Comparison of ENCODE assay signal across 17 cellular contexts in genomic region chr4:89797117-89797516, GRCh38. TPM values are rescaled to one million over a fixed set of nuclear protein-coding genes. Genes with fewer than 3 reads are reported as not detected.
A peak's percentile ranks its signal among the peaks of the same experiment; 100 is the strongest.
DNase-seq lines count a peak whose midpoint lies in the region; ATAC-seq and TF ChIP-seq lines count a peak whose summit lies in the region.
"Had no signal": no experiment of that assay in that cellular context is flagged by ENCODE, and none has a peak within 500 bp of the region (broad histone marks: within the 10 kb centered on the region; RNA-seq: fewer than 3 reads in every experiment).

No MANE protein-coding gene starts in this region.

- H3K4me1 ChIP-seq in aorta (ENCODE audit: control insufficient read depth in 1 of 2, insufficient read depth in 2 of 2, low read length in 2 of 2) = no peaks in the 10 kb centered on the region

- peak; percentile 2 for DNase-seq in AG08396 (ENCODE audit: low spot score)
- peak; percentile 12 for DNase-seq in HFF-Myc (ENCODE audit: extremely low read depth, low read depth)
- peak; percentile 63 for DNase-seq in astrocyte of the cerebellum (ENCODE audit: low read depth)
- peak; percentile 12 for DNase-seq in glomerular visceral epithelial cell (ENCODE audit: extremely low spot score)
- DNase-seq in globus pallidus (ENCODE audit: low spot score) = no peak
- DNase-seq in aorta = no peak
- no peak for DNase-seq in activated CD8-positive, alpha-beta T cell treated with anti-CD3 and anti-CD28 coated beads for 36 hours
- DNase-seq: activated CD4-positive, alpha-beta T cell treated with anti-CD3 and anti-CD28 coated beads for 48 hours; activated T-cell treated with anti-CD3 and anti-CD28 coated beads, Interleukin-2, amount 50 U/mL, for 1 hour; AML-193; left colon; NCI-H1105; NCI-H524 treated with DMSO at 0.1 percent for 48 hours; RPMI8226; trophoblast cell had no signal

- H3K4me3 Mint-ChIP-seq in activated CD8-positive, alpha-beta T cell treated with anti-CD3 and anti-CD28 coated beads for 36 hours = no peak overlapping the region

- no peaks in the 10 kb centered on the region for H3K27me3 Mint-ChIP-seq in activated CD8-positive, alpha-beta T cell treated with anti-CD3 and anti-CD28 coated beads for 36 hours

- intact Hi-C loops in aorta (cut with DNase I) = no loop called here
- intact Hi-C loops in activated CD8-positive, alpha-beta T cell treated with anti-CD3 and anti-CD28 coated beads for 36 hours (cut with micrococcal nuclease) = no loop called here

- no peaks in the 10 kb centered on the region for H3K9me3 Mint-ChIP-seq in activated CD8-positive, alpha-beta T cell treated with anti-CD3 and anti-CD28 coated beads for 36 hours

- no peak overlapping the region for H3K4me3 ChIP-seq in HFF-Myc (replicated peaks; ENCODE audit: low read depth, low read length)
- no peak overlapping the region for H3K4me3 ChIP-seq in astrocyte of the cerebellum (ENCODE audit: low read depth, low read length)
- H3K4me3 ChIP-seq in aorta (ENCODE audit: low read length in 2 of 2) = no peak overlapping the region
- H3K4me3 ChIP-seq: dorsolateral prefrontal cortex had no signal

- peaks cover 0 to 2% of the 10 kb centered on the region in 2 donors for H3K27me3 ChIP-seq in aorta (ENCODE audit: control insufficient read depth in 1 of 2, insufficient read depth in 2 of 2, low read length in 1 of 2)
- H3K27me3 ChIP-seq: dorsolateral prefrontal cortex had no signal

- no peaks in the 10 kb centered on the region for H3K36me3 Mint-ChIP-seq in activated CD8-positive, alpha-beta T cell treated with anti-CD3 and anti-CD28 coated beads for 36 hours (ENCODE audit: low read depth)

- TF ChIP-seq CTCF in HFF-Myc (IDR thresholded peaks at IDR 0.05; ENCODE audit: low read depth, low read length, missing control alignments) (no peak), astrocyte of the cerebellum (IDR thresholded peaks at IDR 0.05; ENCODE audit: low read depth, low read length, missing control alignments) (no peak)
- TF ChIP-seq CTCF in activated CD8-positive, alpha-beta T cell treated with anti-CD3 and anti-CD28 coated beads for 36 hours (IDR thresholded peaks at IDR 0.05) = no peak

- H3K27ac Mint-ChIP-seq in activated CD8-positive, alpha-beta T cell treated with anti-CD3 and anti-CD28 coated beads for 36 hours = no peak overlapping the region

- H3K36me3 ChIP-seq in aorta (ENCODE audit: control insufficient read depth in 1 of 2, insufficient read depth in 2 of 2, low read length in 1 of 2) = no peaks in the 10 kb centered on the region

- no peaks in the 10 kb centered on the region for H3K4me1 Mint-ChIP-seq in activated CD8-positive, alpha-beta T cell treated with anti-CD3 and anti-CD28 coated beads for 36 hours (ENCODE audit: low read depth)

- no peak for ATAC-seq in GM21737 (IDR thresholded peaks at IDR 0.05; ENCODE audit: unreplicated experiment)
- no peak for ATAC-seq in aorta (ENCODE audit: low FRiP score)
- ATAC-seq in activated CD8-positive, alpha-beta T cell treated with anti-CD3 and anti-CD28 coated beads for 36 hours = no peak
- ATAC-seq: left colon had no signal

- in situ Hi-C loops in astrocyte of the cerebellum (cut with HindIII; ENCODE audit: low sequenced_read_pairs) = no loop called here

- POLR2A ChIA-PET in activated CD8-positive, alpha-beta T cell treated with anti-CD3 and anti-CD28 coated beads for 36 hours (lab: Charles Lee) = no interaction called here

- H3K9me3 ChIP-seq in aorta (ENCODE audit: control insufficient read depth, low read length) = peaks cover 3% of the 10 kb centered on the region

- H3K27ac ChIP-seq in aorta (ENCODE audit: low read depth in 1 of 2, low read length in 2 of 2) = no peak overlapping the region
- H3K27ac ChIP-seq: dorsolateral prefrontal cortex had no signal

- CTCF ChIA-PET in activated CD8-positive, alpha-beta T cell treated with anti-CD3 and anti-CD28 coated beads for 36 hours (lab: Charles Lee) = no interaction called here

RNA-seq across cellular contexts. Expression of gene SNCA, which starts 39.8 kb away (rescaled TPM):
- 10 to 100 TPM; 11.2 to 12.6 TPM for total RNA-seq in aorta
- 1 to 10 TPM; 4.2 to 6.9 TPM for polyA plus RNA-seq in aorta
- total RNA-seq in activated CD8-positive, alpha-beta T cell treated with anti-CD3 and anti-CD28 coated beads for 36 hours = not detected

Comparison
In these comparisons a context has a peak if more than half of its experiments do, and no peak if none do; other contexts are left out.
1. DNase-seq: peak in AG08396 (single experiment), HFF-Myc (single experiment), astrocyte of the cerebellum (single experiment) and glomerular visceral epithelial cell (single experiment); none in globus pallidus (single experiment), aorta (0 of 2) and activated CD8-positive, alpha-beta T cell treated with anti-CD3 and anti-CD28 coated beads for 36 hours (single experiment).
2. RNA of gene SNCA, which starts 39.8 kb away (total RNA-seq): 11.2 to 12.6 TPM in aorta; not detected in activated CD8-positive, alpha-beta T cell treated with anti-CD3 and anti-CD28 coated beads for 36 hours; every median in the first group is over 10 times any median in the second.